ENCODE assay signal across 8 cellular contexts in genomic region chr17:17186051-17186450, GRCh38. TPM values are rescaled to one million over a fixed set of nuclear protein-coding genes. Genes with fewer than 3 reads are reported as not detected.
DNase-seq lines count a peak whose midpoint lies in the region; ATAC-seq and TF ChIP-seq lines count a peak whose summit lies in the region.
"Had no signal": no experiment of that assay in that cellular context is flagged by ENCODE, and none has a peak within 500 bp of the region (broad histone marks: within the 10 kb centered on the region; RNA-seq: fewer than 3 reads in every experiment).

No MANE protein-coding gene starts in this region.

- peak; percentile 87 for DNase-seq in activated CD4-positive, alpha-beta T cell treated with anti-CD3 and anti-CD28 coated beads, Interleukin-2, amount 10 ng/mL, durations not matched to agents 24 days and 14 days
- DNase-seq in esophagus muscularis mucosa (ENCODE audit: extremely low spot score) (no peak), COR-L47 (lab: John Stamatoyannopoulos, UW) (no peak), NCI-H69 (lab: John Stamatoyannopoulos, UW) (no peak), heart right ventricle (no peak)
- peak; percentile 40 to 58 for DNase-seq in stimulated activated CD8-positive, alpha-beta memory T cell treated with anti-CD3 and anti-CD28 coated beads, Interleukin-15, amount 100 ng/mL, for 48 hours (ENCODE audit: low read depth in 2 of 2)
- DNase-seq: glutamatergic neuron had no signal

- TF ChIP-seq CTCF in esophagus muscularis mucosa (IDR thresholded peaks at IDR 0.05) (no peak), heart right ventricle (IDR thresholded peaks at IDR 0.05) (no peak)

- H3K4me3 ChIP-seq in esophagus muscularis mucosa (no peak overlapping the region), heart right ventricle (no peak overlapping the region)

- no peaks in the 10 kb centered on the region for H3K9me3 Mint-ChIP-seq in activated CD4-positive, alpha-beta T cell treated with anti-CD3 and anti-CD28 coated beads, Interleukin-2, amount 10 ng/mL, durations not matched to agents 24 days and 14 days

- ATAC-seq in GM21360 (IDR thresholded peaks at IDR 0.05; ENCODE audit: unreplicated experiment) (peak; percentile 54), heart right ventricle (no peak)

- H3K36me3 Mint-ChIP-seq in activated CD4-positive, alpha-beta T cell treated with anti-CD3 and anti-CD28 coated beads, Interleukin-2, amount 10 ng/mL, durations not matched to agents 24 days and 14 days (ENCODE audit: low read depth), result peaks cover 35% of the 10 kb centered on the region

- H3K4me1 Mint-ChIP-seq in activated CD4-positive, alpha-beta T cell treated with anti-CD3 and anti-CD28 coated beads, Interleukin-2, amount 10 ng/mL, durations not matched to agents 24 days and 14 days, result peaks cover 51% of the 10 kb centered on the region

- H3K27me3 ChIP-seq in esophagus muscularis mucosa, result no peaks in the 10 kb centered on the region
- H3K27me3 ChIP-seq in heart right ventricle, result no peaks in the 10 kb centered on the region

- H3K9me3 ChIP-seq in esophagus muscularis mucosa (no peaks in the 10 kb centered on the region), heart right ventricle (no peaks in the 10 kb centered on the region)

- intact Hi-C loops in activated CD4-positive, alpha-beta T cell treated with anti-CD3 and anti-CD28 coated beads, Interleukin-2, amount 10 ng/mL, durations not matched to agents 24 days and 14 days (cut with micrococcal nuclease), result loop anchor here (2.0 kb wide), 1 partner anchor 35 kb away; no protein-coding TSS in a partner anchor
- intact Hi-C loops in esophagus muscularis mucosa (cut with DNase I), result no loop called here
- intact Hi-C loops in heart right ventricle (cut with DNase I), result loop anchor here in 2 of 10 donors (1.0 to 5.0 kb wide), 2 partner anchors 51 to 92 kb away; partner anchors contain the start of gene FLCN (in 1 of the 2)

- no peak for TF ChIP-seq EP300 in esophagus muscularis mucosa (IDR thresholded peaks at IDR 0.05)

- H3K4me1 ChIP-seq in esophagus muscularis mucosa (peaks cover 30 to 51% (median 40%) of the 10 kb centered on the region in 4 donors), heart right ventricle (peaks cover 5 to 77% (median 57%) of the 10 kb centered on the region in 9 donors)

- no peak for TF ChIP-seq POLR2A in esophagus muscularis mucosa (IDR thresholded peaks at IDR 0.05; ENCODE audit: low read depth)

- 57% methylated on average over 3 of the region's 3 CpGs for WGBS in esophagus muscularis mucosa
- WGBS in heart right ventricle, 2 donors, result 63 to 68% methylated on average over 3 of the region's 3 CpGs

- peaks cover 16 to 71% (median 49%) of the 10 kb centered on the region in 4 donors for H3K36me3 ChIP-seq in esophagus muscularis mucosa
- peaks cover 0 to 77% (median 31%) of the 10 kb centered on the region in 9 donors for H3K36me3 ChIP-seq in heart right ventricle

- H3K4me3 Mint-ChIP-seq in activated CD4-positive, alpha-beta T cell treated with anti-CD3 and anti-CD28 coated beads, Interleukin-2, amount 10 ng/mL, durations not matched to agents 24 days and 14 days, result peak overlapping the region; percentile 67

- no peaks in the 10 kb centered on the region for H3K27me3 Mint-ChIP-seq in activated CD4-positive, alpha-beta T cell treated with anti-CD3 and anti-CD28 coated beads, Interleukin-2, amount 10 ng/mL, durations not matched to agents 24 days and 14 days

- peak overlapping the region in 3 of 4 donors; percentile 0 to 20 (median 15) for H3K27ac ChIP-seq in esophagus muscularis mucosa (replicated peaks in 1 of 4)
- peak overlapping the region in 2 of 10 donors; percentile 46 to 75 for H3K27ac ChIP-seq in heart right ventricle

- H3K27ac Mint-ChIP-seq in activated CD4-positive, alpha-beta T cell treated with anti-CD3 and anti-CD28 coated beads, Interleukin-2, amount 10 ng/mL, durations not matched to agents 24 days and 14 days, result peak overlapping the region; percentile 78

RNA-seq across cellular contexts. Expression of gene PLD6, which starts 20.1 kb away (rescaled TPM):
- 17.2 and 17.3 TPM in 2 replicates for total RNA-seq in activated CD4-positive, alpha-beta T cell treated with anti-CD3 and anti-CD28 coated beads, Interleukin-2, amount 10 ng/mL, durations not matched to agents 24 days and 14 days
- 10 to 100 TPM in 1 of 4 donors, 1 to 10 TPM in 3; 3.1 to 13.7 (median 6.9) TPM for total RNA-seq in esophagus muscularis mucosa
- 10 to 100 TPM in 2 of 10 donors, 1 to 10 TPM in 8; 6.0 to 16.3 (median 8.2) TPM for total RNA-seq in heart right ventricle
- polyA plus RNA-seq in heart right ventricle, result 1 to 10 TPM; 3.7 to 6.9 TPM

RNA-seq across cellular contexts. Expression of gene FLCN, which starts 50.9 kb away (rescaled TPM):
- total RNA-seq in activated CD4-positive, alpha-beta T cell treated with anti-CD3 and anti-CD28 coated beads, Interleukin-2, amount 10 ng/mL, durations not matched to agents 24 days and 14 days, result 34.1 and 34.7 TPM in 2 replicates
- total RNA-seq in esophagus muscularis mucosa (10 to 100 TPM; 21.5 to 64.7 (median 45.5) TPM), heart right ventricle (10 to 100 TPM; 26.4 to 45.7 (median 35.8) TPM)
- 10 to 100 TPM; 16.0 to 78.2 TPM for polyA plus RNA-seq in heart right ventricle

Comparison
In these comparisons a context has a peak if more than half of its experiments do, and no peak if none do; other contexts are left out.
1. DNase-seq: peak in activated CD4-positive, alpha-beta T cell treated with anti-CD3 and anti-CD28 coated beads, Interleukin-2, amount 10 ng/mL, durations not matched to agents 24 days and 14 days (single experiment) and stimulated activated CD8-positive, alpha-beta memory T cell treated with anti-CD3 and anti-CD28 coated beads, Interleukin-15, amount 100 ng/mL, for 48 hours (2 of 2); none in esophagus muscularis mucosa (single experiment), COR-L47 (single experiment), NCI-H69 (single experiment) and heart right ventricle (0 of 2).